In genomic region chr1:166974647-166975345, GRCh38 we compare ENCODE assay signal across 8 cellular contexts. TPM values are rescaled to one million over a fixed set of nuclear protein-coding genes. Genes with fewer than 3 reads are reported as not detected.
DNase-seq lines count a peak whose midpoint lies in the region; ATAC-seq, FAIRE-seq and TF ChIP-seq lines count a peak whose summit lies in the region.

No MANE protein-coding gene starts in this region.

- H3K27me3 ChIP-seq in HepG2 (ENCODE audit: control insufficient read depth in 1 of 2, insufficient read depth in 2 of 2, low read length in 2 of 2), result peaks cover 0 to 46% of the 10 kb centered on the region in 2 experiments; a peak in 4 of 5 replicates

- intact Hi-C loops in HepG2 (cut with micrococcal nuclease; ENCODE audit: unreplicated experiment), result no loop called here

- H3K4me1 ChIP-seq in HepG2 (ENCODE audit: insufficient read depth, low read length), result peaks cover 10% of the 10 kb centered on the region; the same call in 1 of the 2 replicates

- H3K4me3 ChIP-seq in HepG2 (replicated peaks in 1 of 3; ENCODE audit: insufficient read depth in 1 of 3, low read depth in 2 of 3, low read length in 3 of 3), result peak overlapping the region; percentile 45 to 52 (median 51); a peak in 4 of 6 replicates

- H2AFZ ChIP-seq in HepG2 (ENCODE audit: low read length), result no peak overlapping the region

- DNase-seq in GM12891 (ENCODE audit: insufficient read length, low spot score) (no peak), NCI-H146 (lab: John Stamatoyannopoulos, UW) (peak; percentile 49), HepG2 (ENCODE audit: low spot score) (no peak)
- DNase-seq in activated naive CD8-positive, alpha-beta T cell treated with anti-CD3 and anti-CD28 coated beads for 36 hours, result peak; percentile 18
- DNase-seq in stimulated activated CD8-positive, alpha-beta memory T cell treated with anti-CD3 and anti-CD28 coated beads, Interleukin-2, amount 100 ng/mL, for 48 hours (ENCODE audit: low read depth in 2 of 2), result peak; percentile 10 to 24

- H3K36me3 Mint-ChIP-seq in activated naive CD8-positive, alpha-beta T cell treated with anti-CD3 and anti-CD28 coated beads for 36 hours, result peaks cover 2% of the 10 kb centered on the region

- in situ Hi-C loops in HepG2 (cut with HindIII; ENCODE audit: extremely low pct_ligation_motif_present, low pct_unique_long_range_greater_than_20kb), result no loop called here

- H3K9me3 Mint-ChIP-seq in activated naive CD8-positive, alpha-beta T cell treated with anti-CD3 and anti-CD28 coated beads for 36 hours, result no peaks in the 10 kb centered on the region

- BruUV-seq in HepG2 (replicated peaks; lab: Mats Ljungman, UMichigan), result no TSS peak

- peaks cover 46% of the 10 kb centered on the region for H3K27me3 Mint-ChIP-seq in activated naive CD8-positive, alpha-beta T cell treated with anti-CD3 and anti-CD28 coated beads for 36 hours

- H3K9ac ChIP-seq in HepG2 (ENCODE audit: insufficient read depth, low read depth, low read length), result no peak overlapping the region

- 3% methylated on average over 17 of the region's 17 CpGs for WGBS in HepG2 (ENCODE audit: low lambda C conversion rate)

- peak overlapping the region; percentile 86 for H3K4me2 ChIP-seq in HepG2 (ENCODE audit: low read depth, low read length)

- CTCF ChIA-PET in HepG2 (lab: Yijun Ruan, JAX; ENCODE audit: low intra/inter-chr PET ratio, low total read pairs), result no interaction called here

- H3K27ac ChIP-seq in HepG2 (ENCODE audit: extremely low read length, insufficient read depth, low read length), result no peak overlapping the region

- H4K20me1 ChIP-seq in HepG2 (ENCODE audit: insufficient read depth, low read length), result no peaks in the 10 kb centered on the region

- peaks cover 31% of the 10 kb centered on the region for H3K4me1 Mint-ChIP-seq in activated naive CD8-positive, alpha-beta T cell treated with anti-CD3 and anti-CD28 coated beads for 36 hours

- FAIRE-seq in GM12891 (lab: Jason Lieb, UNC) (peak; percentile 48), HepG2 (lab: Jason Lieb, UNC) (no peak)

- H3K27ac Mint-ChIP-seq in activated naive CD8-positive, alpha-beta T cell treated with anti-CD3 and anti-CD28 coated beads for 36 hours, result peak overlapping the region; percentile 59

- no peaks in the 10 kb centered on the region for H3K9me3 ChIP-seq in HepG2 (ENCODE audit: low read length)

- peak overlapping the region; percentile 83 for H3K4me3 Mint-ChIP-seq in activated naive CD8-positive, alpha-beta T cell treated with anti-CD3 and anti-CD28 coated beads for 36 hours

- no peaks in the 10 kb centered on the region for H3K36me3 ChIP-seq in HepG2 (replicated peaks in 1 of 2; ENCODE audit: control insufficient read depth in 1 of 2, insufficient read depth in 2 of 2, low read length in 2 of 2)

- no peaks in the 10 kb centered on the region for H3K79me2 ChIP-seq in HepG2 (ENCODE audit: insufficient read depth, low read length)

- POLR2A ChIA-PET in HepG2 (lab: Yijun Ruan, JAX), result no interaction called here

- TF ChIP-seq CTCF in HepG2 (CRISPR knock-in tag; IDR thresholded peaks at IDR 0.05), result no peak

- TF ChIP-seq POLR2A in GM12891 (IDR thresholded peaks at IDR 0.05; ENCODE audit: low read depth, low read length) (no peak), HepG2 (IDR thresholded peaks at IDR 0.05; ENCODE audit: insufficient read depth in 1 of 2, low read depth in 2 of 2, low read length in 2 of 2) (no peak)

- no peak for TF ChIP-seq RAD21 in HepG2 (CRISPR knock-in tag; IDR thresholded peaks at IDR 0.05)

- ATAC-seq in HepG2 (no peak), HG03139 (IDR thresholded peaks at IDR 0.05; ENCODE audit: unreplicated experiment) (no peak), HG02610 (IDR thresholded peaks at IDR 0.05; ENCODE audit: unreplicated experiment) (no peak), HG03378 (IDR thresholded peaks at IDR 0.05; ENCODE audit: unreplicated experiment) (no peak)

- TF ChIP-seq EP300 in HepG2 (IDR thresholded peaks at IDR 0.05; ENCODE audit: low read depth in 2 of 2, low read length in 2 of 2) (no peak), HepG2 (CRISPR knock-in tag; IDR thresholded peaks at IDR 0.05; ENCODE audit: borderline replicate concordance) (no peak)

TF ChIP-seq in GM12891, 5 proteins besides CTCF, POLR2A, EP300 and RAD21:
- no peak for TF ChIP-seq POU2F2 (IDR thresholded peaks at IDR 0.05; ENCODE audit: low read depth, low read length)
- TF ChIP-seq SPI1 (IDR thresholded peaks at IDR 0.05; ENCODE audit: low read depth, low read length), result no peak
- no peak for TF ChIP-seq POLR2AphosphoS5 (IDR thresholded peaks at IDR 0.05; ENCODE audit: low read depth, low read length)
- TF ChIP-seq TAF1 (IDR thresholded peaks at IDR 0.05; ENCODE audit: low read depth, low read length), result no peak
- no peak for TF ChIP-seq PAX5 (IDR thresholded peaks at IDR 0.05; ENCODE audit: insufficient read depth, low read length, severe bottlenecking)
TF ChIP-seq in GM12891: peak in this region for 0.

TF ChIP-seq in HepG2, 621 proteins besides CTCF, POLR2A, EP300 and RAD21 (continues in another document):
- TF ChIP-seq JUN (CRISPR knock-in tag; IDR thresholded peaks at IDR 0.05) (no peak), DMAP1 (CRISPR knock-in tag; IDR thresholded peaks at IDR 0.05) (no peak), SYNCRIP (IDR thresholded peaks at IDR 0.05; ENCODE audit: insufficient read depth, low read depth, low read length) (no peak), SMAD9 (CRISPR knock-in tag; IDR thresholded peaks at IDR 0.05) (no peak), TEF (CRISPR knock-in tag; IDR thresholded peaks at IDR 0.05) (no peak)

RNA-seq across cellular contexts. Expression of gene ILDR2, which starts 0.5 kb away (rescaled TPM):
- 0.19 TPM for polyA plus RNA-seq in GM12891 (2012; ENCODE audit: low read depth, missing spikeins)
- total RNA-seq in activated naive CD8-positive, alpha-beta T cell treated with anti-CD3 and anti-CD28 coated beads for 36 hours, result 1 to 10 TPM; 5.7 to 6.6 TPM
- 0.04 and 0.17 TPM in 2 replicates for total RNA-seq in HepG2 (2016; rRNA removed; fragmentation: Illumina TruSeq; extraction: Trizol)
- total RNA-seq in HepG2 (2016; cell fraction: cytosol; rRNA removed; fragmentation: Illumina TruSeq; extraction: Trizol; ENCODE audit: low read depth), result not detected in 2 replicates
- 0.10 and 0.13 TPM in 2 replicates for total RNA-seq in HepG2 (2016; cell fraction: insoluble cytoplasmic fraction; rRNA removed; fragmentation: Illumina TruSeq; extraction: Trizol)
- 0.14 and 0.19 TPM in 2 replicates for total RNA-seq in HepG2 (2016; cell fraction: membrane; rRNA removed; fragmentation: Illumina TruSeq; extraction: Trizol)
- 0.09 and 0.13 TPM in 2 replicates for total RNA-seq in HepG2 (2016; cell fraction: nucleus; rRNA removed; fragmentation: Illumina TruSeq; extraction: Trizol)
- polyA plus RNA-seq in HepG2 (2011; rRNA removed), result 0.10 TPM in 1 of 2 replicates, not detected in the other
- polyA plus RNA-seq in HepG2 (2011; cell fraction: cytosol; rRNA removed), result under 0.01 and 0.01 TPM in 2 replicates
- polyA plus RNA-seq in HepG2 (2011; cell fraction: nucleus; rRNA removed), result not detected in 2 replicates
- polyA plus RNA-seq in HepG2 (2012), result not detected in 2 replicates
- 0.07 and 0.08 TPM in 2 replicates for polyA plus RNA-seq in HepG2 (2016; cell fraction: cytosol; fragmentation: Illumina TruSeq; extraction: Trizol; ENCODE audit: low read depth)
- polyA plus RNA-seq in HepG2 (2016; cell fraction: insoluble cytoplasmic fraction; fragmentation: Illumina TruSeq; extraction: Trizol; ENCODE audit: low read depth), result 0.08 TPM in 1 of 2 replicates, not detected in the other
- polyA plus RNA-seq in HepG2 (2016; cell fraction: membrane; fragmentation: Illumina TruSeq; extraction: Trizol; ENCODE audit: low read depth), result 0.07 and 0.10 TPM in 2 replicates
- polyA plus RNA-seq in HepG2 (2016; cell fraction: nucleus; fragmentation: Illumina TruSeq; extraction: Trizol; ENCODE audit: insufficient read depth, low read depth), result 0.07 and 0.27 TPM in 2 replicates
- polyA minus RNA-seq in HepG2 (2011; rRNA and poly(A)+ RNA removed; ENCODE audit: low replicate concordance), result not detected in 2 replicates
- polyA minus RNA-seq in HepG2 (2011; cell fraction: cytosol; rRNA and poly(A)+ RNA removed), result not detected in 2 replicates
- under 0.01 TPM in 1 of 2 replicates, not detected in the other for polyA minus RNA-seq in HepG2 (2011; cell fraction: nucleus; rRNA and poly(A)+ RNA removed)

RNA-seq across cellular contexts. Expression of gene MAEL, which starts 14.3 kb away (rescaled TPM):
- 0.06 TPM for polyA plus RNA-seq in GM12891 (2012; ENCODE audit: low read depth, missing spikeins)
- under 1 TPM in 1 of 2 experiments, not detected in 1; 0.14 TPM for total RNA-seq in activated naive CD8-positive, alpha-beta T cell treated with anti-CD3 and anti-CD28 coated beads for 36 hours
- not detected in 2 replicates for total RNA-seq in HepG2 (2016; rRNA removed; fragmentation: Illumina TruSeq; extraction: Trizol)
- not detected in 2 replicates for total RNA-seq in HepG2 (2016; cell fraction: cytosol; rRNA removed; fragmentation: Illumina TruSeq; extraction: Trizol; ENCODE audit: low read depth)
- not detected in 2 replicates for total RNA-seq in HepG2 (2016; cell fraction: insoluble cytoplasmic fraction; rRNA removed; fragmentation: Illumina TruSeq; extraction: Trizol)
- total RNA-seq in HepG2 (2016; cell fraction: membrane; rRNA removed; fragmentation: Illumina TruSeq; extraction: Trizol), result not detected in 2 replicates
- total RNA-seq in HepG2 (2016; cell fraction: nucleus; rRNA removed; fragmentation: Illumina TruSeq; extraction: Trizol), result not detected in 2 replicates
- polyA plus RNA-seq in HepG2 (2011; rRNA removed), result not detected in 2 replicates
- polyA plus RNA-seq in HepG2 (2011; cell fraction: cytosol; rRNA removed), result not detected in 2 replicates
- not detected in 2 replicates for polyA plus RNA-seq in HepG2 (2011; cell fraction: nucleus; rRNA removed)
- polyA plus RNA-seq in HepG2 (2012), result not detected in 2 replicates
- polyA plus RNA-seq in HepG2 (2016; cell fraction: cytosol; fragmentation: Illumina TruSeq; extraction: Trizol; ENCODE audit: low read depth), result not detected in 2 replicates
- polyA plus RNA-seq in HepG2 (2016; cell fraction: insoluble cytoplasmic fraction; fragmentation: Illumina TruSeq; extraction: Trizol; ENCODE audit: low read depth), result not detected in 2 replicates
- polyA plus RNA-seq in HepG2 (2016; cell fraction: membrane; fragmentation: Illumina TruSeq; extraction: Trizol; ENCODE audit: low read depth), result not detected in 2 replicates
- not detected in 2 replicates for polyA plus RNA-seq in HepG2 (2016; cell fraction: nucleus; fragmentation: Illumina TruSeq; extraction: Trizol; ENCODE audit: insufficient read depth, low read depth)
- polyA minus RNA-seq in HepG2 (2011; rRNA and poly(A)+ RNA removed; ENCODE audit: low replicate concordance), result not detected in 2 replicates
- polyA minus RNA-seq in HepG2 (2011; cell fraction: cytosol; rRNA and poly(A)+ RNA removed), result not detected in 2 replicates
- not detected in 2 replicates for polyA minus RNA-seq in HepG2 (2011; cell fraction: nucleus; rRNA and poly(A)+ RNA removed)

Comparison
In these comparisons a context has a peak if more than half of its experiments do, and no peak if none do; other contexts are left out.
1. DNase-seq: peak in NCI-H146 (single experiment), activated naive CD8-positive, alpha-beta T cell treated with anti-CD3 and anti-CD28 coated beads for 36 hours (single experiment) and stimulated activated CD8-positive, alpha-beta memory T cell treated with anti-CD3 and anti-CD28 coated beads, Interleukin-2, amount 100 ng/mL, for 48 hours (2 of 2); none in GM12891 (single experiment) and HepG2 (single experiment).